ENCODE assay signal across 2 cellular contexts in the genomic region with DNA sequence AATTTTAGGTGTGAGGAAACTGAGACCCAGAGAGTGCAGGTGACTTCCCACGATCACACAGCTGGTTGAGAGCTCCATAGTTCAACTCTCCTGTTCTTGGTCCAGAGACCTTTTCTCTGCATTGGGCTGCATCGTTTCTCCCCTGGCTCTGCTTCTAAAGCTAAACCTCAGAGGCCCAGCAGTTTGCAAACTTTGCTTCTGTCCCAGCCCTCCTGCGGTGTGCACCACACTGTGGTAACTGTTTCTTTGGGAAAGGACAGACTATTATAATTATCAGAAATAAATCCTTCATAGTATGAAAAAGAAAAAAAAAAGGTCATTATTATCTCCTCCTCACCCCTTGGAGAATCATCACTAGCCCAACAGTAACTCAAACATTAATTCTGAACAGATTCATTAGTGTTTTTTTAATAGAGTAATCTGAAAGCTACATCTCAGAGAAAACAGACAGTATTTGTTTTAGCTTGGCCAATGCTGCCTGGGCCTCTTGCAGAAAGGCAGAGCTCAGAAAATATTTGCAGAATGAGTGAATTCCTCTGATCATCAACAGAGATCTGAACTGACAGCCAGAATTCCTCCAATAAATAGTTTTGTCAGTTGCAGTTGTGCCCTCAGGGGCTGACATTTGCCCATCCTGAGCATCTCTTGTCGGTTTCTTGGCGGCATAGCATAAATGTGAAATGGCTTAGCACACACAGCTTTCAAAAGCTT.
TF ChIP-seq lines count a peak whose summit lies in the region.

No MANE protein-coding gene starts in this region.

TF ChIP-seq in SK-N-SH, 30 proteins besides CTCF, POLR2A, EP300 and RAD21 (continued from another document):
- TF ChIP-seq, protein P1, sequence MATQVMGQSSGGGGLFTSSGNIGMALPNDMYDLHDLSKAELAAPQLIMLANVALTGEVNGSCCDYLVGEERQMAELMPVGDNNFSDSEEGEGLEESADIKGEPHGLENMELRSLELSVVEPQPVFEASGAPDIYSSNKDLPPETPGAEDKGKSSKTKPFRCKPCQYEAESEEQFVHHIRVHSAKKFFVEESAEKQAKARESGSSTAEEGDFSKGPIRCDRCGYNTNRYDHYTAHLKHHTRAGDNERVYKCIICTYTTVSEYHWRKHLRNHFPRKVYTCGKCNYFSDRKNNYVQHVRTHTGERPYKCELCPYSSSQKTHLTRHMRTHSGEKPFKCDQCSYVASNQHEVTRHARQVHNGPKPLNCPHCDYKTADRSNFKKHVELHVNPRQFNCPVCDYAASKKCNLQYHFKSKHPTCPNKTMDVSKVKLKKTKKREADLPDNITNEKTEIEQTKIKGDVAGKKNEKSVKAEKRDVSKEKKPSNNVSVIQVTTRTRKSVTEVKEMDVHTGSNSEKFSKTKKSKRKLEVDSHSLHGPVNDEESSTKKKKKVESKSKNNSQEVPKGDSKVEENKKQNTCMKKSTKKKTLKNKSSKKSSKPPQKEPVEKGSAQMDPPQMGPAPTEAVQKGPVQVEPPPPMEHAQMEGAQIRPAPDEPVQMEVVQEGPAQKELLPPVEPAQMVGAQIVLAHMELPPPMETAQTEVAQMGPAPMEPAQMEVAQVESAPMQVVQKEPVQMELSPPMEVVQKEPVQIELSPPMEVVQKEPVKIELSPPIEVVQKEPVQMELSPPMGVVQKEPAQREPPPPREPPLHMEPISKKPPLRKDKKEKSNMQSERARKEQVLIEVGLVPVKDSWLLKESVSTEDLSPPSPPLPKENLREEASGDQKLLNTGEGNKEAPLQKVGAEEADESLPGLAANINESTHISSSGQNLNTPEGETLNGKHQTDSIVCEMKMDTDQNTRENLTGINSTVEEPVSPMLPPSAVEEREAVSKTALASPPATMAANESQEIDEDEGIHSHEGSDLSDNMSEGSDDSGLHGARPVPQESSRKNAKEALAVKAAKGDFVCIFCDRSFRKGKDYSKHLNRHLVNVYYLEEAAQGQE (IDR thresholded peaks at IDR 0.05; ENCODE audit: low read depth, low read length) = no peak
- peak; percentile 69; the same call in 1 of the 2 replicates for TF ChIP-seq RCOR1 (IDR thresholded peaks at IDR 0.05; ENCODE audit: low read length)
- TF ChIP-seq EZH2phosphoT487 (IDR thresholded peaks at IDR 0.05; ENCODE audit: borderline replicate concordance, low read depth) = no peak
- TF ChIP-seq, protein P2, sequence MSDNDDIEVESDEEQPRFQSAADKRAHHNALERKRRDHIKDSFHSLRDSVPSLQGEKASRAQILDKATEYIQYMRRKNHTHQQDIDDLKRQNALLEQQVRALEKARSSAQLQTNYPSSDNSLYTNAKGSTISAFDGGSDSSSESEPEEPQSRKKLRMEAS (IDR thresholded peaks at IDR 0.05; ENCODE audit: low read depth) = no peak
- TF ChIP-seq, protein P3, sequence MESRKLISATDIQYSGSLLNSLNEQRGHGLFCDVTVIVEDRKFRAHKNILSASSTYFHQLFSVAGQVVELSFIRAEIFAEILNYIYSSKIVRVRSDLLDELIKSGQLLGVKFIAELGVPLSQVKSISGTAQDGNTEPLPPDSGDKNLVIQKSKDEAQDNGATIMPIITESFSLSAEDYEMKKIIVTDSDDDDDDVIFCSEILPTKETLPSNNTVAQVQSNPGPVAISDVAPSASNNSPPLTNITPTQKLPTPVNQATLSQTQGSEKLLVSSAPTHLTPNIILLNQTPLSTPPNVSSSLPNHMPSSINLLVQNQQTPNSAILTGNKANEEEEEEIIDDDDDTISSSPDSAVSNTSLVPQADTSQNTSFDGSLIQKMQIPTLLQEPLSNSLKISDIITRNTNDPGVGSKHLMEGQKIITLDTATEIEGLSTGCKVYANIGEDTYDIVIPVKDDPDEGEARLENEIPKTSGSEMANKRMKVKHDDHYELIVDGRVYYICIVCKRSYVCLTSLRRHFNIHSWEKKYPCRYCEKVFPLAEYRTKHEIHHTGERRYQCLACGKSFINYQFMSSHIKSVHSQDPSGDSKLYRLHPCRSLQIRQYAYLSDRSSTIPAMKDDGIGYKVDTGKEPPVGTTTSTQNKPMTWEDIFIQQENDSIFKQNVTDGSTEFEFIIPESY (IDR thresholded peaks at IDR 0.05; ENCODE audit: borderline replicate concordance, low read depth) = no peak
- no peak for TF ChIP-seq MXI1 (IDR thresholded peaks at IDR 0.05; ENCODE audit: low read depth, low read length)

TF ChIP-seq in liver, 16 proteins besides CTCF, POLR2A, EP300 and RAD21 (continued from another document):
- TF ChIP-seq, protein P1 (IDR thresholded peaks at IDR 0.05) = no peak
